In the genomic region with DNA sequence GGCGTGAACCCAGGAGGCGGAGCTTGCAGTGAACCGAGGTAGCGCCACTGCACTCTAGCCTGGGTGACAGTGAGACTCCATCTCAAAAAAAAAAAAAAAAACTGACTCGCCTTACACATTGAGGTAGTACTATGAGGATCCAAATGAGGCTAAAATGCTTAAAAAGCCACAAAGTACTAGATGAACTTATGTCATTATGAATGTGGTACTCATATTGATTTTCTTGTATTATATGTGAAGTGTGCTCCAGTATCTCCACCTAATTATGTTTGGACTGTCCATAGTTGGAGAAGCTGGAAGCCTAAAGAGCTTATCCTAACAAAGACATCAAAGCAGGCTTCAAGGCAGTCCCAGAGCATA, we compare ENCODE assay signal across 23 cellular contexts.
"Had no signal": no experiment of that assay in that cellular context is flagged by ENCODE, and none has a peak within 500 bp of the region (broad histone marks: within the 10 kb centered on the region; RNA-seq: fewer than 3 reads in every experiment).

No MANE protein-coding gene starts in this region.

- DNase-seq: activated CD4-positive, alpha-beta memory T cell treated with anti-CD3 and anti-CD28 coated beads, Interleukin-2, amount 10 ng/mL, durations not matched to agents 7 days and 5 days; activated CD4-positive, alpha-beta T cell treated with anti-CD3 and anti-CD28 coated beads for 36 hours; activated CD4-positive, alpha-beta T cell treated with anti-CD3 and anti-CD28 coated beads, Interleukin-2, amount 50 U/mL, for 1 hour; activated gamma-delta T cell; activated naive CD4-positive, alpha-beta T cell treated with anti-CD3 and anti-CD28 coated beads for 36 hours; activated T-cell treated with anti-CD3 and anti-CD28 coated beads for 4 hours; activated T-cell treated with anti-CD3 and anti-CD28 coated beads, Interleukin-2, amount 50 U/mL, for 48 hours; aorta; body of pancreas; cerebellar nuclear complex; Kasumi-1; KBM-7; NCI-H1048; NCI-H1694; NCI-H2029 treated with DMSO at 0.1 percent for 48 hours; NCI-H345; NCI-H510A; NCI-H526 treated with DMSO at 0.1 percent for 48 hours; NCI-H82; RPMI8226; T-cell; WERI-Rb-1 had no signal

- H3K4me3 ChIP-seq: body of pancreas, SK-N-MC had no signal

- H3K27ac ChIP-seq: body of pancreas, SK-N-MC, WERI-Rb-1 had no signal

- H3K9me3 ChIP-seq: body of pancreas had no signal

- H3K27me3 ChIP-seq: body of pancreas had no signal

- H3K36me3 ChIP-seq: WERI-Rb-1 had no signal
